8 cellular contexts compared by ENCODE assay signal in the genomic region with DNA sequence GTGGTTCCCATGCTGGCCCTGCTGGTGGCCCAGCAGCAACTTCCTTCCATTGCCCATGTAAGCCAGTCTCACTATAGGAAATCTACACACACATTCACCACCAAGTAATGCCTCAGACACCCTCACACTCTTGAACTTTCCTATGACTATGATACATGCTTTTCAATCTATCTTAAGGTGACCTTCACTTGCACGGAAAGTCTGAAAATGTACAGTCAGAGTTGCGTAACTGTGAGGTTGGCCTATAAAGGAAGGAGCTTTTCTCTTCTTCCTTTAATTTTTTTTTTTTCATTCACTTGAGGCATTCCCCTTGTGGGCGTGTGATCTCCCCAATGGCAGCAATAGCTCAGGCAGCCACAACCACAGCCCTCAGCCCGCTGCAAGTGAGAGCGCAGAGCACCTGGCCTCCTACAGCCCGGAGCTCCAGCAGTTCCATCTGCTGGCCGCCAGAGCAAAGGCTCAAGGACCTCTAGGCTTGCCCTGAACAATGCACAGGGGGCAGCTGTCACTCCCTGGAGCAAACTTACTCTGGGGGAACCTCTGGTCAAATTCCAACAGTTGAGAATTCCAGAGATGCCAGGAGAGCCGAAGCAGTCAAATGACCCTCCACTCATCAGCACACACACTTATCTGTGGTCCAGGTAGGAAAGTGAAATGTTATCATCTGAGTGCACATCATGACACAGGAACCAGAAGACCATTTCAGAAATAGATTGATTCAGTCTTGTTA.
DNase-seq lines count a peak whose midpoint lies in the region; ATAC-seq, FAIRE-seq and TF ChIP-seq lines count a peak whose summit lies in the region.

No MANE protein-coding gene starts in this region.

- POLR2A ChIA-PET in activated CD4-positive, alpha-beta T cell treated with anti-CD3 and anti-CD28 coated beads, Interleukin-2, amount 10 ng/mL, durations not matched to agents 7 days and 5 days (lab: Charles Lee), result interaction anchor here (0.6 to 0.9 kb wide), 2 partner anchors 52 to 135 kb away, joined by 3 to 4 read pairs; no protein-coding TSS in a partner anchor

- DNase-seq in AML-193 (lab: John Stamatoyannopoulos, UW) (peak; percentile 94 to 96), left ventricle myocardium inferior (no peak), H54 (ENCODE audit: insufficient read length, low spot score) (no peak), posterior vena cava (ENCODE audit: low spot score) (no peak)
- DNase-seq in activated CD4-positive, alpha-beta T cell treated with anti-CD3 and anti-CD28 coated beads, Interleukin-2, amount 10 ng/mL, durations not matched to agents 7 days and 5 days, result peak; percentile 64
- DNase-seq in stimulated activated CD8-positive, alpha-beta memory T cell treated with anti-CD3 and anti-CD28 coated beads, Interleukin-2, amount 100 ng/mL, for 48 hours (ENCODE audit: low read depth in 2 of 2), result peak; percentile 76 to 77

- peak; percentile 34 for TF ChIP-seq CTCF in left ventricle myocardium inferior (IDR thresholded peaks at IDR 0.05; ENCODE audit: borderline replicate concordance)

- H3K4me1 Mint-ChIP-seq in activated CD4-positive, alpha-beta T cell treated with anti-CD3 and anti-CD28 coated beads, Interleukin-2, amount 10 ng/mL, durations not matched to agents 7 days and 5 days, result peaks cover 24% of the 10 kb centered on the region

- H3K4me3 ChIP-seq in left ventricle myocardium inferior, result no peak overlapping the region

- no peaks in the 10 kb centered on the region for H3K36me3 ChIP-seq in left ventricle myocardium inferior

- TF ChIP-seq POLR2A in H54 (IDR thresholded peaks at IDR 0.05; ENCODE audit: low read depth, low read length), result no peak

- H3K4me1 ChIP-seq in left ventricle myocardium inferior, result no peaks in the 10 kb centered on the region

- no peak overlapping the region for H3K27ac ChIP-seq in left ventricle myocardium inferior (replicated peaks)

- peaks cover 16% of the 10 kb centered on the region for H3K27me3 ChIP-seq in left ventricle myocardium inferior (ENCODE audit: low read depth)

- ATAC-seq in GM19455 (IDR thresholded peaks at IDR 0.05; ENCODE audit: unreplicated experiment), result peak; percentile 96
- ATAC-seq in HG03460 (IDR thresholded peaks at IDR 0.05; ENCODE audit: unreplicated experiment), result peak; percentile 96

- peaks cover 12% of the 10 kb centered on the region for H3K36me3 Mint-ChIP-seq in activated CD4-positive, alpha-beta T cell treated with anti-CD3 and anti-CD28 coated beads, Interleukin-2, amount 10 ng/mL, durations not matched to agents 7 days and 5 days (ENCODE audit: low read depth)

- intact Hi-C loops in left ventricle myocardium inferior (cut with micrococcal nuclease) (no loop called here), posterior vena cava (cut with DNase I) (no loop called here)

- H3K4me3 Mint-ChIP-seq in activated CD4-positive, alpha-beta T cell treated with anti-CD3 and anti-CD28 coated beads, Interleukin-2, amount 10 ng/mL, durations not matched to agents 7 days and 5 days, result no peak overlapping the region

- H3K27ac Mint-ChIP-seq in activated CD4-positive, alpha-beta T cell treated with anti-CD3 and anti-CD28 coated beads, Interleukin-2, amount 10 ng/mL, durations not matched to agents 7 days and 5 days, result no peak overlapping the region

- peaks cover 19% of the 10 kb centered on the region for H3K9me3 Mint-ChIP-seq in activated CD4-positive, alpha-beta T cell treated with anti-CD3 and anti-CD28 coated beads, Interleukin-2, amount 10 ng/mL, durations not matched to agents 7 days and 5 days

- no peaks in the 10 kb centered on the region for H3K9me3 ChIP-seq in left ventricle myocardium inferior (replicated peaks)

- no peak for FAIRE-seq in H54 (lab: Jason Lieb, UNC)

- CTCF ChIA-PET in activated CD4-positive, alpha-beta T cell treated with anti-CD3 and anti-CD28 coated beads, Interleukin-2, amount 10 ng/mL, durations not matched to agents 7 days and 5 days (lab: Charles Lee), result interaction anchor here (0.6 to 2.1 kb wide), 20 partner anchors 9 to 137 kb away, joined by 3 to 7 read pairs (median 4); a partner anchor contains a TSS

- H3K27me3 Mint-ChIP-seq in activated CD4-positive, alpha-beta T cell treated with anti-CD3 and anti-CD28 coated beads, Interleukin-2, amount 10 ng/mL, durations not matched to agents 7 days and 5 days, result peaks cover 4% of the 10 kb centered on the region

Comparison
In these comparisons a context has a peak if more than half of its experiments do, and no peak if none do; other contexts are left out.
1. DNase-seq: peak in AML-193 (2 of 2), activated CD4-positive, alpha-beta T cell treated with anti-CD3 and anti-CD28 coated beads, Interleukin-2, amount 10 ng/mL, durations not matched to agents 7 days and 5 days (single experiment) and stimulated activated CD8-positive, alpha-beta memory T cell treated with anti-CD3 and anti-CD28 coated beads, Interleukin-2, amount 100 ng/mL, for 48 hours (2 of 2); none in left ventricle myocardium inferior (single experiment), H54 (single experiment) and posterior vena cava (single experiment).